In the genomic region with DNA sequence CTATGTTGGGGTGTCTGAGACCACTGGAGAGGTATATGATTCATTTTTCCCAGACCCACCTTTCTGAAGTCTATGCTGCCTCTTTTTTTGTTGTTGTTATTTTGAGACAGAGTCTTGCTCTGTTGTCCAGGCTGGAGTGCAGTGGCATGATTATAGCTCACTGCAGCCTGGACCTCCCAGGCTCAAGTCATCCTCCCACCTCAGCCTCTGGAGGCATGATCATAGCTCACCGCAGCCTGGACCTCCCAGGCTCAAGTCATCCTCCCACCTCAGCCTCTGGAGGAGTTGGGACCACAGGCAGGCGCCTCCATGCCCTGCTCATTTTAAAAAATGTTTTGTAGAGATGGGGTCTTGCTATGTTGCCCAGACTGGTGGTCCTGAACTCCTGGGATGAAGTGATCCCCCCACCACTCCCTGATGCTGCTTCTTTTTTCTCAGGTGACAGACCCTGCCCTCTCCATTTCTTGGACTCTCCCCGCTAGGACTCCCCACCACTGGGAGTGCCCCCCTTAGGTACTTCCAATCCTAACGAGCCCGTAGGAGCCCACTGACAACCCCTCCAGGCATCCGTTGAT, we compare ENCODE assay signal across 8 cellular contexts. TPM values are rescaled to one million over a fixed set of nuclear protein-coding genes. Genes with fewer than 3 reads are reported as not detected.
DNase-seq lines count a peak whose midpoint lies in the region; ATAC-seq and TF ChIP-seq lines count a peak whose summit lies in the region.

No MANE protein-coding gene starts in this region.

- H2AFZ ChIP-seq in parathyroid adenoma, result peak overlapping the region; percentile 99

- H3K36me3 Mint-ChIP-seq in CD8-positive, alpha-beta memory T cell, result peaks cover 3 to 46% (median 12%) of the 10 kb centered on the region in 3 donors

- no peak for TF ChIP-seq CTCF in RWPE1 (conservative IDR thresholded peaks at IDR 0.05; ENCODE audit: low read depth)
- no peak for TF ChIP-seq CTCF in epithelial cell of proximal tubule (conservative IDR thresholded peaks at IDR 0.05; ENCODE audit: low read depth, low read length)
- no peak for TF ChIP-seq CTCF in parathyroid adenoma (IDR thresholded peaks at IDR 0.05)
- TF ChIP-seq CTCF in adrenal gland (IDR thresholded peaks at IDR 0.05), result no peak

- WGBS in adrenal gland, 4 donors, result 18 to 45% (median 32%) methylated on average over 5 to 6 of the region's 6 CpGs

- no peaks in the 10 kb centered on the region for H3K27me3 ChIP-seq in CD8-positive, alpha-beta memory T cell (ENCODE audit: insufficient read depth, low read length, poor library complexity, severe bottlenecking)
- H3K27me3 ChIP-seq in parathyroid adenoma (ENCODE audit: control insufficient read depth, insufficient read depth, low read length) (no peaks in the 10 kb centered on the region), adrenal gland (no peaks in the 10 kb centered on the region)

- H3K36me3 ChIP-seq in CD8-positive, alpha-beta memory T cell (ENCODE audit: insufficient read depth, low read length), result peaks cover 13% of the 10 kb centered on the region
- H3K36me3 ChIP-seq in parathyroid adenoma (ENCODE audit: control insufficient read depth, insufficient read depth, low read length) (no peaks in the 10 kb centered on the region), adrenal gland (replicated peaks in 1 of 2) (no peaks in the 10 kb centered on the region)

- peaks cover 0 to 1% of the 10 kb centered on the region in 2 donors for H3K27me3 Mint-ChIP-seq in CD8-positive, alpha-beta memory T cell

- peaks cover 27 to 49% (median 35%) of the 10 kb centered on the region in 3 donors for H3K4me1 Mint-ChIP-seq in CD8-positive, alpha-beta memory T cell

- CTCF ChIA-PET in CD8-positive, alpha-beta memory T cell (lab: Charles Lee), result interaction anchor here (1.3 to 3.0 kb wide), 2 partner anchors 40 to 45 kb away, joined by 3 to 11 read pairs; partner anchors contain the start of gene ARHGEF18
- CTCF ChIA-PET in RWPE1 (lab: Yijun Ruan, JAX), result interaction anchor here (0.5 kb wide), 1 partner anchor 84 kb away, joined by 3 read pairs; no protein-coding TSS in a partner anchor

- H3K4me2 ChIP-seq in parathyroid adenoma (ENCODE audit: low read length), result peak overlapping the region; percentile 60

- H3K9me3 ChIP-seq in CD8-positive, alpha-beta memory T cell (ENCODE audit: low read length), result no peaks in the 10 kb centered on the region
- H3K9me3 ChIP-seq in parathyroid adenoma (ENCODE audit: control insufficient read depth, low read length) (no peaks in the 10 kb centered on the region), adrenal gland (replicated peaks in 1 of 3) (no peaks in the 10 kb centered on the region)

- peaks cover 38% of the 10 kb centered on the region for H3K4me1 ChIP-seq in CD8-positive, alpha-beta memory T cell (ENCODE audit: insufficient read depth, low read length)
- H3K4me1 ChIP-seq in parathyroid adenoma (peaks cover 8% of the 10 kb centered on the region), adrenal gland (replicated peaks in 1 of 2) (peaks cover 22 to 28% of the 10 kb centered on the region in 2 donors)

- peak overlapping the region; percentile 49 for H3K4me3 ChIP-seq in CD8-positive, alpha-beta memory T cell (ENCODE audit: low read length)
- H3K4me3 ChIP-seq in epithelial cell of proximal tubule (ENCODE audit: low read depth, low read length) (peak overlapping the region; percentile 92), parathyroid adenoma (ENCODE audit: low read depth, low read length) (peak overlapping the region; percentile 97), adrenal gland (peak overlapping the region in 2 of 4 donors; percentile 86 to 95)

- no peak for ATAC-seq in HG02884 (IDR thresholded peaks at IDR 0.05; ENCODE audit: unreplicated experiment)

- H3K4me3 Mint-ChIP-seq in CD8-positive, alpha-beta memory T cell, result peak overlapping the region; percentile 79 to 94 (median 90)

- H3K79me2 ChIP-seq in parathyroid adenoma, result peaks cover 21% of the 10 kb centered on the region

- H3K9me3 Mint-ChIP-seq in CD8-positive, alpha-beta memory T cell, result no peaks in the 10 kb centered on the region

- H3K27ac Mint-ChIP-seq in CD8-positive, alpha-beta memory T cell, result peak overlapping the region; percentile 67 to 96 (median 78)

- H3K27ac ChIP-seq in CD8-positive, alpha-beta memory T cell (ENCODE audit: low read depth, low read length), result peak overlapping the region; percentile 61
- H3K27ac ChIP-seq in RWPE1 (peak overlapping the region; percentile 75), parathyroid adenoma (peak overlapping the region; percentile 34), adrenal gland (peak overlapping the region in 1 of 5 donors; percentile 61)

- no peak for DNase-seq in CD8-positive, alpha-beta memory T cell
- no peak for DNase-seq in RWPE1 (ENCODE audit: low spot score)
- no peak for DNase-seq in epithelial cell of proximal tubule (ENCODE audit: low read depth)
- no peak for DNase-seq in adrenal gland
- DNase-seq in DMS153 treated with DMSO at 0.1 percent for 48 hours (lab: John Stamatoyannopoulos, UW; ENCODE audit: unreplicated experiment), result no peak
- no peak for DNase-seq in DMS53 treated with DMSO at 0.1 percent for 48 hours (lab: John Stamatoyannopoulos, UW; ENCODE audit: unreplicated experiment)

- no peak for TF ChIP-seq POLR2A in adrenal gland (IDR thresholded peaks at IDR 0.05)

- H3K9ac ChIP-seq in parathyroid adenoma, result peak overlapping the region; percentile 85

- intact Hi-C loops in adrenal gland (cut with DNase I), result loop anchor here in 1 of 2 donors (10.0 kb wide), 1 partner anchor 131 kb away; the partner anchor contains the start of gene MCOLN1

- POLR2A ChIA-PET in CD8-positive, alpha-beta memory T cell (lab: Charles Lee), result no interaction called here
- POLR2A ChIA-PET in RWPE1 (lab: Yijun Ruan, JAX; ENCODE audit: low non-redundant PET), result no interaction called here

RNA-seq across cellular contexts. Expression of gene ARHGEF18, which starts 45.3 kb away (rescaled TPM):
- total RNA-seq in CD8-positive, alpha-beta memory T cell, result 10 to 100 TPM; 51.0 to 53.3 TPM
- 9.6 TPM for polyA plus RNA-seq in CD8-positive, alpha-beta memory T cell
- total RNA-seq in epithelial cell of proximal tubule (61.5 and 63.2 TPM in 2 replicates), adrenal gland (10 to 100 TPM; 27.4 to 52.3 (median 37.4) TPM)
- 10 to 100 TPM in 2 of 3 donors, 1 to 10 TPM in 1; 5.9 to 20.4 (median 12.5) TPM for polyA plus RNA-seq in adrenal gland
